ENCODE assay signal across 11 cellular contexts in the genomic region with DNA sequence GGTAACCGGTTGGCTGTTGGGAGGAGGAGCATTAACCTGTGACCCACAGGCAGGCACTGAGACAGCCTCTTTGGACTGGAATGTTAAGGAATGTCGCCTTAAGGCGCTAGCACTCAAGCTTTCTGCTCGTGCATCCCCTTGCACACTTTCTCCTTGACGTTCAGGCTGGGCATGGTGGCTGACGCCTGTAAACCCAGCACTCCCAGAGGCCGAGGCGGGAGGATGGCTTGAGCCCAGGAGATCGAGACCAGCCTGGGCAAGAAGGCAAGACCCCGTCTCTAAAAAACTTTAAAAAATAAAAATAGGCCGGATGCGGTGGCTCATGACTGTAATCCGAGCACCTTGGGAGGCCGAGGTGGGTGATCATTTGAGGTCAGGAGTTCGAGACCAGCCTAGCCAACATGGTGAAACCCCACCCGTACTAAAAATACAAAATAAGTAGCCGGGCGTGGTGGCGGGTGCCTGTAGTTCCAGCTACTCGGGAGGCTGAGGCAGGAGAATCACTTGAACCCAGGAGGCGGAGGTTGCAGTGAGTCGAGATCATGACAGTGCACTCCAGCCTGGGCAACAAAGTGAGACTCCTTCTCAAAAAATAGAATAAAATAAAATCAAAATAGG. TPM values are rescaled to one million over a fixed set of nuclear protein-coding genes. Genes with fewer than 3 reads are reported as not detected.
DNase-seq lines count a peak whose midpoint lies in the region; ATAC-seq and TF ChIP-seq lines count a peak whose summit lies in the region.
"Had no signal": no experiment of that assay in that cellular context is flagged by ENCODE, and none has a peak within 500 bp of the region (broad histone marks: within the 10 kb centered on the region; RNA-seq: fewer than 3 reads in every experiment).

No MANE protein-coding gene starts in this region.

- H3K4me2 ChIP-seq in HCT116 (ENCODE audit: low read length), result peak overlapping the region; percentile 80

- H3K9ac ChIP-seq in HCT116 (ENCODE audit: low read length), result no peak overlapping the region

- no peak overlapping the region for H3K27ac Mint-ChIP-seq in stimulated activated naive CD8-positive, alpha-beta T cell treated with anti-CD3 and anti-CD28 coated beads, Interleukin-15, amount 100 ng/mL, for 72 hours

- no TSS peak for BruUV-seq in HCT116 (replicated peaks; lab: Mats Ljungman, UMichigan)

- intact Hi-C loops in HCT116 (cut with micrococcal nuclease), result no loop called here
- intact Hi-C loops in right lobe of liver (cut with DNase I), result no loop called here

- 94% methylated on average over 14 of the region's 22 CpGs for WGBS in right lobe of liver (ENCODE audit: insufficient coverage, low coverage, low lambda C conversion rate, missing lambda C conversion rate)

- H3K4me1 Mint-ChIP-seq in stimulated activated naive CD8-positive, alpha-beta T cell treated with anti-CD3 and anti-CD28 coated beads, Interleukin-15, amount 100 ng/mL, for 72 hours, result peaks cover 41% of the 10 kb centered on the region

- CTCF ChIA-PET in HCT116 (lab: Charles Lee), result no interaction called here

- peak overlapping the region; percentile 76 to 95 for H3K4me3 ChIP-seq in HCT116 (replicated peaks in 1 of 2; ENCODE audit: low read depth in 1 of 2, low read length in 2 of 2)
- H3K4me3 ChIP-seq in astrocyte of the spinal cord (ENCODE audit: low read depth, low read length), result peak overlapping the region; percentile 82
- peak overlapping the region in 2 of 3 donors; percentile 70 to 97 for H3K4me3 ChIP-seq in right lobe of liver

- no peaks in the 10 kb centered on the region for H3K9me2 ChIP-seq in HCT116 (ENCODE audit: insufficient read depth)

- RAD21 ChIA-PET in HCT116 (lab: Charles Lee; ENCODE audit: low non-redundant PET in 1 of 2, low total read pairs in 2 of 2, uncharacterized antibody in 2 of 2, unreplicated experiment in 2 of 2), result no interaction called here

- H3K27me3 ChIP-seq in HCT116 (ENCODE audit: insufficient read depth, low read length), result no peaks in the 10 kb centered on the region
- H3K27me3 ChIP-seq in right lobe of liver, result no peaks in the 10 kb centered on the region

- in situ Hi-C loops in astrocyte of the spinal cord (cut with HindIII; ENCODE audit: low sequenced_read_pairs), result no loop called here

- no peaks in the 10 kb centered on the region for H3K9me3 Mint-ChIP-seq in stimulated activated naive CD8-positive, alpha-beta T cell treated with anti-CD3 and anti-CD28 coated beads, Interleukin-15, amount 100 ng/mL, for 72 hours
- H3K9me3 Mint-ChIP-seq: CD4-positive, CD25-positive, alpha-beta regulatory T cell had no signal

- no peaks in the 10 kb centered on the region for H3K9me3 ChIP-seq in HCT116 (ENCODE audit: control insufficient read depth in 1 of 2, insufficient read depth in 1 of 2, low read depth in 1 of 2, low read length in 2 of 2)
- H3K9me3 ChIP-seq in right lobe of liver, result no peaks in the 10 kb centered on the region

- peaks cover 94% of the 10 kb centered on the region for H3K79me2 ChIP-seq in HCT116 (ENCODE audit: insufficient read depth, low read length)

- no peak for TF ChIP-seq CTCF in 22Rv1 (IDR thresholded peaks at IDR 0.05)
- TF ChIP-seq CTCF in HCT116 (IDR thresholded peaks at IDR 0.05 in 2 of 3, conservative IDR thresholded peaks at IDR 0.05 in 1 of 3; ENCODE audit: borderline replicate concordance in 1 of 3, insufficient read depth in 1 of 3, low read depth in 2 of 3, low read length in 2 of 3), result no peak
- TF ChIP-seq CTCF in astrocyte of the spinal cord (IDR thresholded peaks at IDR 0.05; ENCODE audit: low read depth, low read length), result no peak
- no peak for TF ChIP-seq CTCF in right lobe of liver (IDR thresholded peaks at IDR 0.05)

- H3K27me3 Mint-ChIP-seq in stimulated activated naive CD8-positive, alpha-beta T cell treated with anti-CD3 and anti-CD28 coated beads, Interleukin-15, amount 100 ng/mL, for 72 hours, result no peaks in the 10 kb centered on the region

- no peak overlapping the region for H3K4me3 Mint-ChIP-seq in stimulated activated naive CD8-positive, alpha-beta T cell treated with anti-CD3 and anti-CD28 coated beads, Interleukin-15, amount 100 ng/mL, for 72 hours

- ATAC-seq in HCT116 (no peak), right lobe of liver (no peak), GM21825 (IDR thresholded peaks at IDR 0.05; ENCODE audit: unreplicated experiment) (no peak), GM19397 (IDR thresholded peaks at IDR 0.05; ENCODE audit: unreplicated experiment) (no peak)
- no peak for ATAC-seq in stimulated activated naive CD8-positive, alpha-beta T cell treated with anti-CD3 and anti-CD28 coated beads, Interleukin-15, amount 100 ng/mL, for 72 hours

- H2AFZ ChIP-seq in HCT116 (ENCODE audit: low read depth, low read length, poor library complexity, severe bottlenecking), result no peak overlapping the region

- DNase-seq in HCT116 (ENCODE audit: low read depth, low spot score) (no peak), astrocyte of the spinal cord (ENCODE audit: low read depth, low spot score) (no peak), right lobe of liver (no peak), NCI-H345 treated with DMSO at 0.1 percent for 48 hours (lab: John Stamatoyannopoulos, UW; ENCODE audit: unreplicated experiment) (no peak)
- DNase-seq in stimulated activated naive CD8-positive, alpha-beta T cell treated with anti-CD3 and anti-CD28 coated beads, Interleukin-15, amount 100 ng/mL, for 72 hours, result no peak
- DNase-seq: activated naive CD4-positive, alpha-beta T cell treated with Interleukin-2 at 50 U/mL for 16 hours; CD4-positive, CD25-positive, alpha-beta regulatory T cell had no signal

- POLR2A ChIA-PET in HCT116 (lab: Charles Lee), result interaction anchor here (0.9 kb wide), 1 partner anchor 17 kb away, joined by 3 read pairs; no protein-coding TSS in a partner anchor

- peaks cover 10 to 34% of the 10 kb centered on the region in 2 experiments; a peak in 3 of 4 replicates for H3K4me1 ChIP-seq in HCT116 (ENCODE audit: control insufficient read depth in 1 of 2, insufficient read depth in 2 of 2, low read length in 2 of 2)
- peaks cover 0 to 22% (median 9%) of the 10 kb centered on the region in 4 donors for H3K4me1 ChIP-seq in right lobe of liver

- TF ChIP-seq RAD21 in HCT116 (IDR thresholded peaks at IDR 0.05; ENCODE audit: low read depth), result no peak

- TF ChIP-seq POLR2A in HCT116 (IDR thresholded peaks at IDR 0.05; ENCODE audit: borderline replicate concordance, extremely low read depth, insufficient read depth, insufficient read length) (no peak), right lobe of liver (IDR thresholded peaks at IDR 0.05) (no peak)

- H3K36me3 ChIP-seq in HCT116 (ENCODE audit: control insufficient read depth in 1 of 2, insufficient read depth in 2 of 2, low read length in 2 of 2), result peaks cover 10 to 28% of the 10 kb centered on the region in 2 experiments; a peak in 2 of 4 replicates
- peaks cover 0 to 6% (median 0%) of the 10 kb centered on the region in 4 donors for H3K36me3 ChIP-seq in right lobe of liver

- H4K20me1 ChIP-seq in HCT116 (ENCODE audit: insufficient read depth), result peaks cover 22% of the 10 kb centered on the region; the same call in 1 of the 2 replicates

- H3K27ac ChIP-seq in 22Rv1 (peak overlapping the region; percentile 86; the same call in 1 of the 2 replicates), HCT116 (ENCODE audit: low read depth, low read length) (no peak overlapping the region), right lobe of liver (no peak overlapping the region)

TF ChIP-seq in HCT116, 20 proteins besides CTCF, POLR2A, EP300 and RAD21:
- TF ChIP-seq, protein P1, sequence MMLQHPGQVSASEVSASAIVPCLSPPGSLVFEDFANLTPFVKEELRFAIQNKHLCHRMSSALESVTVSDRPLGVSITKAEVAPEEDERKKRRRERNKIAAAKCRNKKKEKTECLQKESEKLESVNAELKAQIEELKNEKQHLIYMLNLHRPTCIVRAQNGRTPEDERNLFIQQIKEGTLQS (IDR thresholded peaks at IDR 0.05), result no peak
- TF ChIP-seq CBX3 (IDR thresholded peaks at IDR 0.05; ENCODE audit: low read depth) (no peak), ZFX (IDR thresholded peaks at IDR 0.05) (no peak), JUND (IDR thresholded peaks at IDR 0.05) (no peak), TCF7L2 (IDR thresholded peaks at IDR 0.05; ENCODE audit: borderline replicate concordance, extremely low read depth, insufficient read depth, insufficient read length) (no peak)
- TF ChIP-seq, protein P2, sequence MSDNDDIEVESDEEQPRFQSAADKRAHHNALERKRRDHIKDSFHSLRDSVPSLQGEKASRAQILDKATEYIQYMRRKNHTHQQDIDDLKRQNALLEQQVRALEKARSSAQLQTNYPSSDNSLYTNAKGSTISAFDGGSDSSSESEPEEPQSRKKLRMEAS (IDR thresholded peaks at IDR 0.05), result no peak

RNA-seq across cellular contexts. Expression of a gene that starts 1.9 kb away (rescaled TPM):
- total RNA-seq in HCT116 (2021; ENCODE audit: unreplicated experiment) (35.6 TPM), right lobe of liver (10 to 100 TPM; 12.6 to 18.9 (median 15.1) TPM)
- polyA plus RNA-seq in HCT116 (2012), result 22.1 and 24.1 TPM in 2 replicates

RNA-seq across cellular contexts. Expression of a gene that starts 9.8 kb away (rescaled TPM):
- total RNA-seq in HCT116 (2021; ENCODE audit: unreplicated experiment) (41.4 TPM), right lobe of liver (10 to 100 TPM; 18.3 to 28.1 (median 21.1) TPM)
- polyA plus RNA-seq in HCT116 (2012), result 18.9 and 21.9 TPM in 2 replicates

RNA-seq across cellular contexts. Expression of a gene that starts 16.4 kb away (rescaled TPM):
- total RNA-seq in HCT116 (2021; ENCODE audit: unreplicated experiment), result 37.6 TPM
- polyA plus RNA-seq in HCT116 (2012), result 24.4 and 24.9 TPM in 2 replicates
- total RNA-seq in right lobe of liver, result 10 to 100 TPM; 29.8 to 99.4 (median 54.1) TPM
- total RNA-seq: H4 had no signal
